Comparison of ENCODE assay signal across 27 cellular contexts in genomic region chr18:23154021-23154420, GRCh38.
"Had no signal": no experiment of that assay in that cellular context is flagged by ENCODE, and none has a peak within 500 bp of the region (broad histone marks: within the 10 kb centered on the region; RNA-seq: fewer than 3 reads in every experiment).

No MANE protein-coding gene starts in this region.

- H3K4me1 Mint-ChIP-seq: activated naive CD4-positive, alpha-beta T cell treated with anti-CD3 and anti-CD28 coated beads, Interleukin-2, amount 10 ng/mL, durations not matched to agents 7 days and 5 days; activated naive CD8-positive, alpha-beta T cell treated with anti-CD3 and anti-CD28 coated beads, Interleukin-2, amount 50 U/mL, for 24 hours had no signal

- H3K27me3 Mint-ChIP-seq: activated CD4-positive, alpha-beta memory T cell treated with anti-CD3 and anti-CD28 coated beads for 36 hours; activated naive CD8-positive, alpha-beta T cell; activated naive CD8-positive, alpha-beta T cell treated with anti-CD3 and anti-CD28 coated beads, Interleukin-2, amount 50 U/mL, for 24 hours; brain had no signal

- H3K36me3 Mint-ChIP-seq: activated CD4-positive, alpha-beta memory T cell treated with anti-CD3 and anti-CD28 coated beads for 36 hours; activated naive CD4-positive, alpha-beta T cell treated with anti-CD3 and anti-CD28 coated beads, Interleukin-2, amount 10 ng/mL, durations not matched to agents 7 days and 5 days; activated naive CD8-positive, alpha-beta T cell; brain had no signal

- FAIRE-seq: bronchial epithelial cell had no signal

- H3K9me3 Mint-ChIP-seq: activated CD4-positive, alpha-beta memory T cell treated with anti-CD3 and anti-CD28 coated beads for 36 hours; activated naive CD4-positive, alpha-beta T cell treated with anti-CD3 and anti-CD28 coated beads, Interleukin-2, amount 10 ng/mL, durations not matched to agents 7 days and 5 days; activated naive CD8-positive, alpha-beta T cell treated with anti-CD3 and anti-CD28 coated beads, Interleukin-2, amount 50 U/mL, for 24 hours had no signal

- H3K4me3 Mint-ChIP-seq: activated CD4-positive, alpha-beta memory T cell treated with anti-CD3 and anti-CD28 coated beads for 36 hours; activated naive CD4-positive, alpha-beta T cell treated with anti-CD3 and anti-CD28 coated beads, Interleukin-2, amount 10 ng/mL, durations not matched to agents 7 days and 5 days; activated naive CD8-positive, alpha-beta T cell; activated naive CD8-positive, alpha-beta T cell treated with anti-CD3 and anti-CD28 coated beads, Interleukin-2, amount 50 U/mL, for 24 hours had no signal

- ATAC-seq: activated CD4-positive, CD25-positive, alpha-beta regulatory T cell treated with anti-CD3 and anti-CD28 coated beads, Interleukin-2, amount 50 U/mL, for 24 hours; activated naive CD8-positive, alpha-beta T cell treated with anti-CD3 and anti-CD28 coated beads, Interleukin-2, amount 50 U/mL, for 24 hours had no signal

- DNase-seq: activated CD4-positive, alpha-beta memory T cell treated with anti-CD3 and anti-CD28 coated beads for 36 hours; activated CD4-positive, alpha-beta T cell treated with anti-CD3 and anti-CD28 coated beads for 4 hours; activated CD4-positive, alpha-beta T cell treated with anti-CD3 and anti-CD28 coated beads, Interleukin-2, amount 50 U/mL, for 1 hour; activated CD8-positive, alpha-beta memory T cell treated with anti-CD3 and anti-CD28 coated beads, Interleukin-2, amount 50 U/mL, for 48 hours; activated effector memory CD4-positive, alpha-beta T cell treated with Interleukin-2 at 50 U/mL for 16 hours; activated naive CD4-positive, alpha-beta T cell treated with anti-CD3 and anti-CD28 coated beads, Interleukin-2, amount 10 ng/mL, durations not matched to agents 7 days and 5 days; activated naive CD8-positive, alpha-beta T cell treated with anti-CD3 and anti-CD28 coated beads, Interleukin-2, amount 50 U/mL, for 24 hours; activated T-cell treated with anti-CD3 and anti-CD28 coated beads, Interleukin-2, amount 50 U/mL, for 48 hours; anterior cingulate cortex; caudate nucleus; cerebellar nuclear complex; Karpas-422; KBM-7; NCI-H1105; NCI-H1417 treated with DMSO at 0.1 percent for 48 hours; NCI-H187 treated with DMSO at 0.1 percent for 48 hours; NCI-H2171 treated with DMSO at 0.1 percent for 48 hours; NCI-H2227 treated with DMSO at 0.1 percent for 48 hours; NCI-H510A treated with DMSO at 0.1 percent for 48 hours; NCI-H748 treated with DMSO at 0.1 percent for 48 hours; NK-92 treated with Interleukin-12 subunit alpha and Interleukin-12 subunit beta, amount 100 ng/mL, for 24 hours; Right ventricle myocardium superior; T1000 had no signal

- H3K27ac Mint-ChIP-seq: activated CD4-positive, alpha-beta memory T cell treated with anti-CD3 and anti-CD28 coated beads for 36 hours; activated naive CD4-positive, alpha-beta T cell treated with anti-CD3 and anti-CD28 coated beads, Interleukin-2, amount 10 ng/mL, durations not matched to agents 7 days and 5 days; activated naive CD8-positive, alpha-beta T cell; activated naive CD8-positive, alpha-beta T cell treated with anti-CD3 and anti-CD28 coated beads, Interleukin-2, amount 50 U/mL, for 24 hours; brain had no signal
